Comparison of ENCODE assay signal across 24 cellular contexts in genomic region chr3:66567066-66567465, GRCh38.
DNase-seq lines count a peak whose midpoint lies in the region; TF ChIP-seq lines count a peak whose summit lies in the region.
"Had no signal": no experiment of that assay in that cellular context is flagged by ENCODE, and none has a peak within 500 bp of the region (broad histone marks: within the 10 kb centered on the region; RNA-seq: fewer than 3 reads in every experiment).

No MANE protein-coding gene starts in this region.

- H3K36me3 ChIP-seq in brain microvascular endothelial cell (replicated peaks) (no peaks in the 10 kb centered on the region), smooth muscle cell (ENCODE audit: low read depth) (no peaks in the 10 kb centered on the region)
- H3K36me3 ChIP-seq: breast epithelium, ovary, tibial artery had no signal

- no peaks in the 10 kb centered on the region for H3F3A ChIP-seq in smooth muscle cell (ENCODE audit: low read depth)

- H3K4me2 ChIP-seq in smooth muscle cell: no peak overlapping the region

- no peaks in the 10 kb centered on the region for H3K79me2 ChIP-seq in smooth muscle cell (ENCODE audit: low read depth)

- H3K4me1 ChIP-seq in smooth muscle cell (ENCODE audit: low read depth): no peaks in the 10 kb centered on the region
- H3K4me1 ChIP-seq: breast epithelium had no signal

- POLR2A ChIA-PET in MCF 10A (lab: Yijun Ruan, JAX): interaction anchor here (2.0 kb wide), 1 partner anchor 15 kb away, joined by 5 read pairs; no protein-coding TSS in a partner anchor

- no peaks in the 10 kb centered on the region for H3K36me3 Mint-ChIP-seq in MCF 10A (ENCODE audit: insufficient read depth, unreplicated experiment)
- H3K36me3 Mint-ChIP-seq: activated naive CD4-positive, alpha-beta T cell treated with anti-CD3 and anti-CD28 coated beads, Interleukin-2, amount 10 ng/mL, durations not matched to agents 7 days and 5 days had no signal

- intact Hi-C loops in posterior cingulate gyrus (cut with DNase I): no loop called here
- intact Hi-C loops in MCF 10A (cut with micrococcal nuclease): no loop called here

- CTCF ChIA-PET in MCF 10A (lab: Yijun Ruan, JAX): interaction anchor here (0.6 to 1.2 kb wide), 5 partner anchors 46 to 255 kb away, joined by 3 to 4 read pairs (median 3); no protein-coding TSS in a partner anchor

- TF ChIP-seq CTCF in brain microvascular endothelial cell (IDR thresholded peaks at IDR 0.05; ENCODE audit: low read depth, low read length, missing control alignments) (no peak), smooth muscle cell (IDR thresholded peaks at IDR 0.05; ENCODE audit: borderline replicate concordance, insufficient read depth, poor library complexity, severe bottlenecking) (no peak), MCF 10A (IDR thresholded peaks at IDR 0.05; ENCODE audit: unreplicated experiment) (no peak)

- H3K27me3 Mint-ChIP-seq in MCF 10A (ENCODE audit: insufficient read depth, unreplicated experiment): no peaks in the 10 kb centered on the region

- whole genome bisulfite sequencing in smooth muscle cell (ENCODE audit: low lambda C conversion rate): 38% methylated on average over 2 of the region's 2 CpGs

- H2AFZ ChIP-seq in smooth muscle cell (ENCODE audit: low read depth): no peak overlapping the region

- no peaks in the 10 kb centered on the region for H3K9me3 ChIP-seq in smooth muscle cell (replicated peaks; ENCODE audit: low read depth)
- H3K9me3 ChIP-seq: breast epithelium, ovary, tibial artery had no signal

- no peak overlapping the region for H3K4me3 Mint-ChIP-seq in MCF 10A (ENCODE audit: unreplicated experiment)
- H3K4me3 Mint-ChIP-seq: activated naive CD4-positive, alpha-beta T cell treated with anti-CD3 and anti-CD28 coated beads, Interleukin-2, amount 10 ng/mL, durations not matched to agents 7 days and 5 days; activated T-cell treated with anti-CD3 and anti-CD28 coated beads, Interleukin-2, amount 50 U/mL, for 4 hours; H9 had no signal

- no peaks in the 10 kb centered on the region for H4K20me1 ChIP-seq in smooth muscle cell (ENCODE audit: low read depth)

- in situ Hi-C loops in brain microvascular endothelial cell (cut with HindIII; ENCODE audit: low pct_ligation_motif_present, low sequenced_read_pairs): no loop called here

- no peaks in the 10 kb centered on the region for H3K4me1 Mint-ChIP-seq in MCF 10A (ENCODE audit: insufficient read depth, unreplicated experiment)
- H3K4me1 Mint-ChIP-seq: activated naive CD4-positive, alpha-beta T cell treated with anti-CD3 and anti-CD28 coated beads, Interleukin-2, amount 10 ng/mL, durations not matched to agents 7 days and 5 days had no signal

- H3K4me3 ChIP-seq in brain microvascular endothelial cell (ENCODE audit: low read depth, low read length) (no peak overlapping the region), smooth muscle cell (no peak overlapping the region)
- H3K4me3 ChIP-seq: breast epithelium, ovary, tibial artery had no signal

- BruUV-seq in MCF 10A (replicated peaks; lab: Mats Ljungman, UMichigan): no TSS peak

- H3K27ac ChIP-seq in brain microvascular endothelial cell (peak overlapping the region; percentile 62), smooth muscle cell (ENCODE audit: low read depth) (peak overlapping the region; percentile 53)
- H3K27ac ChIP-seq: breast epithelium, ovary, tibial artery had no signal

- DNase-seq in M059J (ENCODE audit: low read depth): peak; percentile 19
- DNase-seq in brain microvascular endothelial cell: peak; percentile 86
- peak; percentile 36 for DNase-seq in iris pigment epithelial cell (ENCODE audit: low read depth)
- DNase-seq in smooth muscle cell (lab: John Stamatoyannopoulos, UW; ENCODE audit: unreplicated experiment): no peak
- no peak for DNase-seq in posterior cingulate gyrus
- DNase-seq in MCF 10A (ENCODE audit: unreplicated experiment): no peak
- DNase-seq in NCI-H2029 (lab: John Stamatoyannopoulos, UW): no peak
- DNase-seq: activated CD4-positive, CD25-positive, alpha-beta regulatory T cell treated with anti-CD3 and anti-CD28 coated beads, Interleukin-2, amount 50 U/mL, for 72 hours; activated CD8-positive, alpha-beta memory T cell treated with anti-CD3 and anti-CD28 coated beads for 24 hours; activated naive CD4-positive, alpha-beta T cell treated with anti-CD3 and anti-CD28 coated beads, Interleukin-2, amount 10 ng/mL, durations not matched to agents 7 days and 5 days; activated T-cell treated with anti-CD3 and anti-CD28 coated beads, Interleukin-2, amount 50 U/mL, for 4 hours; AML-193; dermis blood vessel endothelial cell; DND-41; foreskin melanocyte; H9; mammary epithelial cell; NCI-H1417 treated with DMSO at 0.1 percent for 48 hours; NCI-H524; ovary; RPMI8226; stimulated activated naive CD4-positive, alpha-beta T cell treated with Interleukin-2 at 50 U/mL for 16 hours; tibial artery had no signal

- no peak overlapping the region for H3K27ac Mint-ChIP-seq in MCF 10A (ENCODE audit: low read depth, unreplicated experiment)
- H3K27ac Mint-ChIP-seq: activated naive CD4-positive, alpha-beta T cell treated with anti-CD3 and anti-CD28 coated beads, Interleukin-2, amount 10 ng/mL, durations not matched to agents 7 days and 5 days; H9 had no signal

- H3K9ac ChIP-seq in smooth muscle cell (ENCODE audit: low read depth): no peak overlapping the region

- no peaks in the 10 kb centered on the region for H3K9me3 Mint-ChIP-seq in MCF 10A (ENCODE audit: unreplicated experiment)
- H3K9me3 Mint-ChIP-seq: activated naive CD4-positive, alpha-beta T cell treated with anti-CD3 and anti-CD28 coated beads, Interleukin-2, amount 10 ng/mL, durations not matched to agents 7 days and 5 days; activated T-cell treated with anti-CD3 and anti-CD28 coated beads, Interleukin-2, amount 50 U/mL, for 4 hours had no signal

- H3K27me3 ChIP-seq in brain microvascular endothelial cell (replicated peaks): no peaks in the 10 kb centered on the region
- H3K27me3 ChIP-seq in smooth muscle cell (ENCODE audit: low read depth): no peaks in the 10 kb centered on the region
- H3K27me3 ChIP-seq: breast epithelium, ovary, tibial artery had no signal

Comparison
In these comparisons a context has a peak if more than half of its experiments do, and no peak if none do; other contexts are left out.
1. DNase-seq: peak in M059J (single experiment), brain microvascular endothelial cell (single experiment) and iris pigment epithelial cell (single experiment); none in smooth muscle cell (single experiment), posterior cingulate gyrus (0 of 10), MCF 10A (single experiment) and NCI-H2029 (single experiment).